ENCODE assay signal across 10 cellular contexts in genomic region chr7:116679495-116679894, GRCh38. TPM values are rescaled to one million over a fixed set of nuclear protein-coding genes. Genes with fewer than 3 reads are reported as not detected.
DNase-seq lines count a peak whose midpoint lies in the region; ATAC-seq and TF ChIP-seq lines count a peak whose summit lies in the region.
"Had no signal": no experiment of that assay in that cellular context is flagged by ENCODE, and none has a peak within 500 bp of the region (broad histone marks: within the 10 kb centered on the region; RNA-seq: fewer than 3 reads in every experiment).

No MANE protein-coding gene starts in this region.

- H3K4me3 ChIP-seq in GM12865 (ENCODE audit: low read depth, low read length) = no peak overlapping the region
- peak overlapping the region in 1 of 3 experiments; percentile 12 for H3K4me3 ChIP-seq in mammary epithelial cell (replicated peaks in 1 of 3; ENCODE audit: insufficient read depth in 1 of 3, low read depth in 2 of 3, low read length in 3 of 3)
- no peak overlapping the region for H3K4me3 ChIP-seq in heart left ventricle
- H3K4me3 ChIP-seq in vagina = no peak overlapping the region
- H3K4me3 ChIP-seq: right atrium auricular region had no signal

- TF ChIP-seq POLR2A in heart left ventricle (IDR thresholded peaks at IDR 0.05) (no peak), vagina (IDR thresholded peaks at IDR 0.05) (no peak)

- H3K9ac ChIP-seq in mammary epithelial cell (ENCODE audit: insufficient read depth, low read length) = peak overlapping the region; percentile 77

- H3K36me3 ChIP-seq in mammary epithelial cell (ENCODE audit: insufficient read depth, low read length) = peaks cover 2% of the 10 kb centered on the region
- no peaks in the 10 kb centered on the region for H3K36me3 ChIP-seq in heart left ventricle
- H3K36me3 ChIP-seq in vagina = no peaks in the 10 kb centered on the region
- H3K36me3 ChIP-seq: right atrium auricular region had no signal

- H3K27me3 ChIP-seq in mammary epithelial cell (ENCODE audit: insufficient read depth, low read length) = no peaks in the 10 kb centered on the region
- no peaks in the 10 kb centered on the region for H3K27me3 ChIP-seq in heart left ventricle
- no peaks in the 10 kb centered on the region for H3K27me3 ChIP-seq in vagina
- H3K27me3 ChIP-seq: right atrium auricular region had no signal

- CTCF ChIA-PET in mammary epithelial cell (lab: Charles Lee; ENCODE audit: low non-redundant PET) = interaction anchor here (0.6 kb wide), 1 partner anchor 46 kb away, joined by 6 read pairs; no protein-coding TSS in a partner anchor

- peak overlapping the region; percentile 99 for H3K27ac ChIP-seq in mammary epithelial cell (ENCODE audit: insufficient read depth, low read depth, low read length)
- no peak overlapping the region for H3K27ac ChIP-seq in heart left ventricle
- no peak overlapping the region for H3K27ac ChIP-seq in vagina
- H3K27ac ChIP-seq: right atrium auricular region had no signal

- H4K20me1 ChIP-seq in mammary epithelial cell (ENCODE audit: insufficient read depth, low read length) = no peaks in the 10 kb centered on the region

- dilution Hi-C loops in mammary epithelial cell (cut with HindIII; ENCODE audit: low sequenced_read_pairs) = no loop called here

- peak; percentile 45 for ATAC-seq in GM19455 (IDR thresholded peaks at IDR 0.05; ENCODE audit: unreplicated experiment)
- ATAC-seq in HG03159 (IDR thresholded peaks at IDR 0.05; ENCODE audit: unreplicated experiment) = peak; percentile 47
- no peak for ATAC-seq in heart left ventricle

- TF ChIP-seq CTCF in GM12865 (IDR thresholded peaks at IDR 0.05; ENCODE audit: insufficient read depth, low read depth, low read length, missing control alignments) (no peak), mammary epithelial cell (conservative IDR thresholded peaks at IDR 0.05 in 1 of 2, IDR thresholded peaks at IDR 0.05 in 1 of 2; ENCODE audit: extremely low read depth in 1 of 2, insufficient read depth in 1 of 2, low read depth in 1 of 2, low read length in 2 of 2) (no peak), heart left ventricle (IDR thresholded peaks at IDR 0.05) (no peak), vagina (IDR thresholded peaks at IDR 0.05) (no peak)

- intact Hi-C loops in mammary epithelial cell (cut with micrococcal nuclease) (loop anchor here (2.0 to 10.0 kb wide), 3 partner anchors 13 to 407 kb away; partner anchors contain the start of gene CAV1), heart left ventricle (cut with DNase I) (loop anchor here in 1 of 10 donors (5.0 kb wide), 1 partner anchor 113 kb away; no protein-coding TSS in a partner anchor), vagina (cut with DNase I) (loop anchor here (10.0 kb wide), 1 partner anchor 105 kb away; no protein-coding TSS in a partner anchor)

- no peak overlapping the region for H2AFZ ChIP-seq in mammary epithelial cell (ENCODE audit: low read depth, low read length)

- WGBS in mammary epithelial cell (ENCODE audit: low coverage, missing lambda C conversion rate) = 0% methylated on average over 4 of the region's 4 CpGs
- WGBS in heart left ventricle, 4 donors = 75 to 81% (median 78%) methylated on average over 4 of the region's 4 CpGs

- in situ Hi-C loops in mammary epithelial cell (cut with MboI; ENCODE audit: low sequenced_read_pairs in 2 of 2) = loop anchor here in 1 of 2 donors (10.0 kb wide), 1 partner anchor 125 kb away; no protein-coding TSS in a partner anchor

- no TSS peak for BruUV-seq in mammary epithelial cell (replicated peaks; lab: Mats Ljungman, UMichigan)

- DNase-seq in GM12865 (ENCODE audit: low read depth) (peak; percentile 32), mammary epithelial cell (peak; percentile 97), ecto neural progenitor cell (ENCODE audit: low spot score) (no peak), heart left ventricle (no peak), amygdala (lab: John Stamatoyannopoulos, UW) (no peak), vagina (ENCODE audit: extremely low spot score in 2 of 2) (no peak)
- DNase-seq: IMR-90 had no signal

- peaks cover 47% of the 10 kb centered on the region for H3K4me1 ChIP-seq in mammary epithelial cell (ENCODE audit: insufficient read depth, low read length)
- H3K4me1 ChIP-seq in heart left ventricle = peaks cover 0 to 10% (median 0%) of the 10 kb centered on the region in 12 donors
- peaks cover 8% of the 10 kb centered on the region for H3K4me1 ChIP-seq in vagina
- H3K4me1 ChIP-seq: right atrium auricular region had no signal

- H3K4me2 ChIP-seq in mammary epithelial cell (ENCODE audit: insufficient read depth, low read depth, low read length) = peak overlapping the region; percentile 71

- no peaks in the 10 kb centered on the region for H3K9me3 ChIP-seq in mammary epithelial cell (replicated peaks; ENCODE audit: insufficient read depth, low read length)
- no peaks in the 10 kb centered on the region for H3K9me3 ChIP-seq in heart left ventricle
- H3K9me3 ChIP-seq in vagina = no peaks in the 10 kb centered on the region
- H3K9me3 ChIP-seq: right atrium auricular region had no signal

- peaks cover 97% of the 10 kb centered on the region for H3K79me2 ChIP-seq in mammary epithelial cell (ENCODE audit: insufficient read depth, low read length)

RNA-seq across cellular contexts. Expression of gene MET, which starts 7.5 kb away (rescaled TPM):
- 100 to 1,000 TPM; 112 to 179 TPM for total RNA-seq in mammary epithelial cell
- 85.8 TPM for polyA plus RNA-seq in mammary epithelial cell
- polyA minus RNA-seq in mammary epithelial cell = 157 TPM
- total RNA-seq in heart left ventricle = 10 to 100 TPM; 11.1 to 29.7 (median 16.4) TPM
- polyA plus RNA-seq in heart left ventricle = 10 to 100 TPM in 1 of 2 donors, 1 to 10 TPM in 1; 2.4 to 11.9 TPM
- total RNA-seq in vagina = 15.2 TPM

Comparison
In these comparisons a context has a peak if more than half of its experiments do, and no peak if none do; other contexts are left out.
1. DNase-seq: peak in GM12865 (single experiment) and mammary epithelial cell (single experiment); none in ecto neural progenitor cell (single experiment), heart left ventricle (0 of 5), amygdala (0 of 56) and vagina (0 of 2).
2. ATAC-seq: peak in GM19455 (single experiment) and HG03159 (single experiment); none in heart left ventricle (0 of 4).